9 cellular contexts compared by ENCODE assay signal in genomic region chr19:52710538-52710937, GRCh38.
"Had no signal": no experiment of that assay in that cellular context is flagged by ENCODE, and none has a peak within 500 bp of the region (broad histone marks: within the 10 kb centered on the region; RNA-seq: fewer than 3 reads in every experiment).

No MANE protein-coding gene starts in this region.

- ATAC-seq: GM23338, HCT116 had no signal

- DNase-seq: GM23248, GOT3, H7, H9, HCEC 1CT, HFFc6 had no signal

- H3K27ac ChIP-seq: GM23248 had no signal

- H3K4me1 ChIP-seq: HAP-1 had no signal

- H3K9ac ChIP-seq: GM23248 had no signal

- H3K9me3 ChIP-seq: HAP-1 had no signal

- H3K4me2 ChIP-seq: GM23338 had no signal

- H2AFZ ChIP-seq: GM23248, GM23338 had no signal

- H3K4me3 ChIP-seq: GM23248, GM23338, HAP-1 had no signal
